In the genomic region with DNA sequence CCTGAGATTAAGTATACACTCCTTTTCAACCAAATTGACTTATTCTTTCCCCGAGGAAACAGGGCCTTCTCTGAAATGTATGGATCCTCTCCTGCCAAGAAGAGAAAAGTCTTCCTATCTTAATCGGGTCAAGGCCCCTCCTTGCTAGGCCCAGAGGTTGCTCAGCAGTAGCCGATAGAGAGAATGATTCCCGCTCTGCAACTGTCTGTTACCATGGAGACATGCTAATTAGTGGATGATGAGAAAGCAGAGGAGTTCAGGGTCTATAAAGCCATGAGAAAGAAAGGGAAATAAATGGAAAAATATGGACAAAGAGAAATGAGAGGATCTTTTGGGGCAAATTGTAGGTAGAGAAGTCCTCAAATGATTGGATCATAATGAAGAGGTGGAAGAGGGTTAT, we compare ENCODE assay signal across 23 cellular contexts.
A peak's percentile ranks its signal among the peaks of the same experiment; 100 is the strongest.
DNase-seq lines count a peak whose midpoint lies in the region; ATAC-seq and TF ChIP-seq lines count a peak whose summit lies in the region.
"Had no signal": no experiment of that assay in that cellular context is flagged by ENCODE, and none has a peak within 500 bp of the region (broad histone marks: within the 10 kb centered on the region; RNA-seq: fewer than 3 reads in every experiment).

No MANE protein-coding gene starts in this region.

- H4K20me1 ChIP-seq in GM23338 (replicated peaks; ENCODE audit: insufficient read depth) (no peaks in the 10 kb centered on the region), H9 (ENCODE audit: control insufficient read depth, insufficient read depth, insufficient read length) (no peaks in the 10 kb centered on the region)
- H4K20me1 ChIP-seq: BLaER1 treated with 17β-estradiol and CSF1 and Interleukin-3, amounts not matched to agents 10 nM and 100 nM had no signal

- no peak overlapping the region for H3K14ac ChIP-seq in H9 (ENCODE audit: insufficient read depth, low read length)

- no peaks in the 10 kb centered on the region for H3K9me2 ChIP-seq in GM23338 (ENCODE audit: insufficient read depth)

- H3K36me3 ChIP-seq in GM23338 (ENCODE audit: insufficient read depth), result no peaks in the 10 kb centered on the region
- H3K36me3 ChIP-seq: BLaER1 treated with 17β-estradiol and CSF1 and Interleukin-3, amounts not matched to agents 10 nM and 100 nM; SJCRH30 had no signal

- H3K4me1 Mint-ChIP-seq in GM23338 (peaks cover 4% of the 10 kb centered on the region; the same call in 2 of the 3 replicates), H9 (peaks cover 2 to 5% of the 10 kb centered on the region in 2 experiments; a peak in 2 of 4 replicates)

- H3K27me3 Mint-ChIP-seq in GM23338 (ENCODE audit: insufficient read depth, low read depth, poor library complexity) (peaks cover 2% of the 10 kb centered on the region), H9 (ENCODE audit: low read depth) (no peaks in the 10 kb centered on the region)
- H3K27me3 Mint-ChIP-seq: CD4-positive, alpha-beta T cell had no signal

- no peak overlapping the region for H2BK120ac ChIP-seq in H9 (ENCODE audit: low read depth, low read length, poor library complexity, severe bottlenecking)

- no peak overlapping the region for H4K5ac ChIP-seq in H9 (ENCODE audit: insufficient read length, low read depth, low read length)

- H2BK20ac ChIP-seq in H9 (ENCODE audit: low read depth, low read length, poor library complexity, severe bottlenecking), result no peak overlapping the region

- H3K27me3 ChIP-seq in GM23338 (ENCODE audit: insufficient read depth) (no peaks in the 10 kb centered on the region), H9 (ENCODE audit: insufficient read depth, low read length) (no peaks in the 10 kb centered on the region)
- H3K27me3 ChIP-seq: BLaER1 treated with 17β-estradiol and CSF1 and Interleukin-3, amounts not matched to agents 10 nM and 100 nM; SJCRH30 had no signal

- H3K79me2 ChIP-seq in GM23338 (replicated peaks; ENCODE audit: insufficient read depth) (no peaks in the 10 kb centered on the region), H9 (ENCODE audit: insufficient read depth, low read length) (no peaks in the 10 kb centered on the region)

- no peaks in the 10 kb centered on the region for H3F3A ChIP-seq in GM23338 (replicated peaks; ENCODE audit: low read depth)

- no peak overlapping the region for H3K23ac ChIP-seq in H9 (ENCODE audit: insufficient read length, low read depth, low read length)

- H2BK5ac ChIP-seq in H9 (ENCODE audit: insufficient read length, low read length), result no peak overlapping the region

- no peaks in the 10 kb centered on the region for H3K9me3 ChIP-seq in H9 (ENCODE audit: control insufficient read depth, low read depth, low read length)
- H3K9me3 ChIP-seq: A549; BLaER1 treated with 17β-estradiol and CSF1 and Interleukin-3, amounts not matched to agents 10 nM and 100 nM; SJCRH30 had no signal

- H2AK5ac ChIP-seq in H9 (ENCODE audit: insufficient read length, low read length), result no peak overlapping the region

- H3K27ac ChIP-seq in GM23338 (ENCODE audit: low read depth) (no peak overlapping the region), H9 (ENCODE audit: insufficient read length, low read depth, low read length) (no peak overlapping the region)
- H3K27ac ChIP-seq: A549; BLaER1 treated with 17β-estradiol and CSF1 and Interleukin-3, amounts not matched to agents 10 nM and 100 nM; PC-9; SJCRH30 had no signal

- no peak overlapping the region for H3K56ac ChIP-seq in H9 (ENCODE audit: insufficient read length, low read depth, low read length)

- no peak overlapping the region for H3T11ph ChIP-seq in H9 (ENCODE audit: low read length)

- no peak overlapping the region for H2BK12ac ChIP-seq in H9 (ENCODE audit: insufficient read length, low read depth, low read length)

- H3K18ac ChIP-seq in H9 (ENCODE audit: insufficient read length, low read depth, low read length), result no peak overlapping the region

- no peaks in the 10 kb centered on the region for H3K23me2 ChIP-seq in H9 (ENCODE audit: insufficient read length, low read depth, low read length, poor library complexity, severe bottlenecking)

- no peak overlapping the region for H3K4ac ChIP-seq in H9 (ENCODE audit: low read depth, low read length)

- H3K9me3 Mint-ChIP-seq in GM23338 (no peaks in the 10 kb centered on the region), H9 (no peaks in the 10 kb centered on the region)
- H3K9me3 Mint-ChIP-seq: CD4-positive, alpha-beta T cell had no signal

- ATAC-seq in GM23338 (peak; percentile 80), GM18511 (IDR thresholded peaks at IDR 0.05; ENCODE audit: unreplicated experiment) (no peak), HG03159 (IDR thresholded peaks at IDR 0.05; ENCODE audit: unreplicated experiment) (no peak)
- ATAC-seq: A549, HepG2, Right ventricle myocardium inferior had no signal

- DNase-seq in GM23338 (ENCODE audit: low spot score) (peak; percentile 68), H9 (peak; percentile 33), NCI-H748 treated with DMSO at 0.1 percent for 48 hours (lab: John Stamatoyannopoulos, UW) (peak; percentile 33), iPS-NIHi11 (ENCODE audit: low spot score) (peak; percentile 49), HUDEP-2 (lab: John Stamatoyannopoulos, UW; ENCODE audit: unreplicated experiment in 76 of 76) (no peak)
- DNase-seq in stimulated activated naive CD4-positive, alpha-beta T cell (lab: John Stamatoyannopoulos, UW), result no peak
- DNase-seq: AML-193; CD4-positive, alpha-beta T cell; MV-4-11; NCI-H1105; NCI-H1694; NCI-H2081; NCI-H446; NCI-H524 treated with DMSO at 0.1 percent for 48 hours; NK-92 treated with Interleukin-12 subunit alpha and Interleukin-12 subunit beta, amount 100 ng/mL, for 24 hours; PC-9; SJCRH30 had no signal

- H2AFZ ChIP-seq in GM23338 (no peak overlapping the region), H9 (ENCODE audit: low read length) (no peak overlapping the region)
- H2AFZ ChIP-seq: PC-9 had no signal

- TF ChIP-seq CTCF in GM23338 (conservative IDR thresholded peaks at IDR 0.05; ENCODE audit: low read depth in 2 of 2), result no peak
- TF ChIP-seq CTCF in H9 (conservative IDR thresholded peaks at IDR 0.05), result no peak

- H3K36me3 Mint-ChIP-seq in GM23338 (ENCODE audit: low read depth) (no peaks in the 10 kb centered on the region), H9 (ENCODE audit: insufficient read depth in 1 of 3, low read depth in 3 of 3) (no peaks in the 10 kb centered on the region)

- no peak overlapping the region for H3K9ac ChIP-seq in H9 (ENCODE audit: extremely low read depth, insufficient read length, low read length)
- H3K9ac ChIP-seq: BLaER1 treated with 17β-estradiol and CSF1 and Interleukin-3, amounts not matched to agents 10 nM and 100 nM had no signal

- H4K8ac ChIP-seq in H9 (replicated peaks; ENCODE audit: insufficient read length, low read depth, low read length), result no peak overlapping the region

- H2BK15ac ChIP-seq in H9 (ENCODE audit: low read depth, low read length), result no peak overlapping the region

- H3K4me2 ChIP-seq in GM23338, result no peak overlapping the region
- no peak overlapping the region for H3K4me2 ChIP-seq in H9 (ENCODE audit: insufficient read depth, insufficient read length, low read length)
- H3K4me2 ChIP-seq: A549; BLaER1 treated with 17β-estradiol and CSF1 and Interleukin-3, amounts not matched to agents 10 nM and 100 nM; PC-9 had no signal

- H3K4me1 ChIP-seq in GM23338 (ENCODE audit: insufficient read depth) (no peaks in the 10 kb centered on the region), H9 (ENCODE audit: insufficient read depth, low read length) (no peaks in the 10 kb centered on the region)
- H3K4me1 ChIP-seq: A549 had no signal

- H3K27ac Mint-ChIP-seq in GM23338 (no peak overlapping the region), H9 (no peak overlapping the region)
- H3K27ac Mint-ChIP-seq: CD4-positive, alpha-beta T cell had no signal

- no peak overlapping the region for H3K4me3 Mint-ChIP-seq in GM23338
- H3K4me3 Mint-ChIP-seq in H9, result no peak overlapping the region
- H3K4me3 Mint-ChIP-seq: CD4-positive, alpha-beta T cell had no signal

- no peak overlapping the region for H4K91ac ChIP-seq in H9 (ENCODE audit: insufficient read length, low read depth, low read length)

- WGBS in H9 (ENCODE audit: extremely low coverage, insufficient read length, low lambda C conversion rate), result no CpG with 5 or more reads among the region's 4 CpGs

- no peak overlapping the region for H3K4me3 ChIP-seq in GM23338
- H3K4me3 ChIP-seq: A549; BLaER1 treated with 17β-estradiol and CSF1 and Interleukin-3, amounts not matched to agents 10 nM and 100 nM; PC-9; SJCRH30 had no signal

- no peaks in the 10 kb centered on the region for H3K79me1 ChIP-seq in H9 (ENCODE audit: insufficient read depth, low read depth, low read length, poor library complexity, severe bottlenecking)

TF ChIP-seq in GM23338, 12 proteins besides CTCF, POLR2A, EP300 and RAD21 (continues in another document):
- TF ChIP-seq CREB1 (CRISPR knock-in tag; IDR thresholded peaks at IDR 0.05; ENCODE audit: low read depth), result no peak
- no peak for TF ChIP-seq ETS1 (IDR thresholded peaks at IDR 0.05)

Comparison
In these comparisons a context has a peak if more than half of its experiments do, and no peak if none do; other contexts are left out.
1. DNase-seq: peak in GM23338 (single experiment), H9 (single experiment), NCI-H748 treated with DMSO at 0.1 percent for 48 hours (single experiment) and iPS-NIHi11 (single experiment); none in stimulated activated naive CD4-positive, alpha-beta T cell (0 of 6) and HUDEP-2 (0 of 76).